16 cellular contexts compared by ENCODE assay signal in the genomic region with DNA sequence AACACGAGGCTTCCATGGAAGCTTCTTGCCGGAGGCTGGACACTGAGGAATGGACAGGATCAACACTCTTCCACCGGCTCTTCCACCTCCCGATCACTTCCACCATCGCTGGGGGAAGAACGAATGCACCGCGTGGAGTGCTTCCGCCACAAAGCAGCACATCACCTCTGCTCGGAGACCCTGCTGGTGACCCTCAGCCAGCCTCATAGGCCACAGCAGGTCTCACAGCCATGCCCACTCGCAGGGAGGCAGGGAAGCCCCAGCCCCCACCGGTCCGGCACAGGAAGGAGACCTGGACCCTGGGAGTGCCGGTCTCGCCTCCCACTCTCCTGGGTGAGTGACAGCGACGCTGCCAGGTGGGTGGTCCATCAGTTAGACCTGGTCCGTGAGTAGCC. TPM values are rescaled to one million over a fixed set of nuclear protein-coding genes. Genes with fewer than 3 reads are reported as not detected.
DNase-seq lines count a peak whose midpoint lies in the region; ATAC-seq, FAIRE-seq and TF ChIP-seq lines count a peak whose summit lies in the region.
"Had no signal": no experiment of that assay in that cellular context is flagged by ENCODE, and none has a peak within 500 bp of the region (broad histone marks: within the 10 kb centered on the region; RNA-seq: fewer than 3 reads in every experiment).

No MANE protein-coding gene starts in this region.

- peak overlapping the region in 1 of 2 experiments; percentile 15 for H3K4ac ChIP-seq in mesenchymal stem cell (ENCODE audit: low read depth in 1 of 2, low read length in 2 of 2)

- WGBS in HepG2 (ENCODE audit: low lambda C conversion rate), result 86% methylated on average over 11 of the region's 18 CpGs
- WGBS in right lobe of liver (ENCODE audit: insufficient coverage, low coverage, low lambda C conversion rate, missing lambda C conversion rate), result 96% methylated on average over 4 of the region's 18 CpGs
- 90% methylated on average over 18 of the region's 18 CpGs for WGBS in mesenchymal stem cell
- 90 to 91% methylated on average over 16 to 18 of the region's 18 CpGs for WGBS in upper lobe of left lung, 2 donors

- no peak overlapping the region for H2AK5ac ChIP-seq in mesenchymal stem cell (ENCODE audit: low read length, severe bottlenecking)

- no peak overlapping the region for H4K8ac ChIP-seq in mesenchymal stem cell (ENCODE audit: low read length)

- no peak overlapping the region for H3K9ac ChIP-seq in HepG2 (ENCODE audit: insufficient read depth, low read depth, low read length)
- peak overlapping the region; percentile 66; the same call in 1 of the 2 replicates for H3K9ac ChIP-seq in SU-DHL-6 (ENCODE audit: low read length)
- no peak overlapping the region for H3K9ac ChIP-seq in mesenchymal stem cell (ENCODE audit: low read length)

- CTCF ChIA-PET in HepG2 (lab: Yijun Ruan, JAX; ENCODE audit: low intra/inter-chr PET ratio, low total read pairs), result no interaction called here

- peaks cover 2 to 17% of the 10 kb centered on the region in 2 experiments; a peak in 3 of 5 replicates for H3K36me3 ChIP-seq in HepG2 (replicated peaks in 1 of 2; ENCODE audit: control insufficient read depth in 1 of 2, insufficient read depth in 2 of 2, low read length in 2 of 2)
- peaks cover 0 to 16% (median 6%) of the 10 kb centered on the region in 4 donors for H3K36me3 ChIP-seq in right lobe of liver
- H3K36me3 ChIP-seq in SU-DHL-6 (ENCODE audit: low read length), result no peaks in the 10 kb centered on the region
- H3K36me3 ChIP-seq in mesenchymal stem cell (ENCODE audit: control insufficient read depth in 1 of 2, insufficient read depth in 2 of 2, low read depth in 1 of 2, low read length in 2 of 2), result peaks cover 30 to 32% of the 10 kb centered on the region in 2 experiments
- peaks cover 4 to 24% (median 15%) of the 10 kb centered on the region in 4 donors for H3K36me3 ChIP-seq in upper lobe of left lung

- H3K4me1 ChIP-seq in HepG2 (ENCODE audit: insufficient read depth, low read length), result peaks cover 37% of the 10 kb centered on the region
- peaks cover 0 to 7% (median 3%) of the 10 kb centered on the region in 4 donors for H3K4me1 ChIP-seq in right lobe of liver
- peaks cover 33% of the 10 kb centered on the region for H3K4me1 ChIP-seq in mesenchymal stem cell (ENCODE audit: control insufficient read depth, insufficient read depth, low read depth, low read length)
- H3K4me1 ChIP-seq in upper lobe of left lung, result peaks cover 6 to 24% (median 14%) of the 10 kb centered on the region in 4 donors
- no peaks in the 10 kb centered on the region for H3K4me1 ChIP-seq in foreskin keratinocyte

- peak overlapping the region; percentile 77 for H3K4me2 ChIP-seq in HepG2 (ENCODE audit: low read depth, low read length)
- peak overlapping the region; percentile 67 for H3K4me2 ChIP-seq in SU-DHL-6 (ENCODE audit: low read depth, low read length, poor library complexity, severe bottlenecking)
- no peak overlapping the region for H3K4me2 ChIP-seq in mesenchymal stem cell (ENCODE audit: low read length, poor library complexity, severe bottlenecking)

- H3K4me3 ChIP-seq in HepG2 (replicated peaks in 1 of 3; ENCODE audit: insufficient read depth in 1 of 3, low read depth in 2 of 3, low read length in 3 of 3) (peak overlapping the region in 1 of 3 experiments; percentile 64; a peak in 1 of 6 replicates), right lobe of liver (no peak overlapping the region), SU-DHL-6 (ENCODE audit: insufficient read depth, low read length, poor library complexity, severe bottlenecking) (no peak overlapping the region), mesenchymal stem cell (ENCODE audit: insufficient read depth in 1 of 2, low read depth in 1 of 2, low read length in 2 of 2) (no peak overlapping the region), upper lobe of left lung (no peak overlapping the region)
- H3K4me3 ChIP-seq: esophagus squamous epithelium had no signal

- H2AFZ ChIP-seq in HepG2 (ENCODE audit: low read length) (no peak overlapping the region), SU-DHL-6 (ENCODE audit: low read depth, low read length, severe bottlenecking) (no peak overlapping the region), mesenchymal stem cell (ENCODE audit: low read depth, low read length) (no peak overlapping the region)

- TF ChIP-seq CTCF in HepG2 (CRISPR knock-in tag; IDR thresholded peaks at IDR 0.05), result no peak
- no peak for TF ChIP-seq CTCF in right lobe of liver (IDR thresholded peaks at IDR 0.05)
- TF ChIP-seq CTCF in SU-DHL-6 (IDR thresholded peaks at IDR 0.05; ENCODE audit: insufficient read depth, low read length, poor library complexity, severe bottlenecking), result no peak
- no peak for TF ChIP-seq CTCF in upper lobe of left lung (IDR thresholded peaks at IDR 0.05)
- no peak for TF ChIP-seq CTCF in foreskin keratinocyte (conservative IDR thresholded peaks at IDR 0.05)

- H3K14ac ChIP-seq in mesenchymal stem cell (ENCODE audit: low read length in 2 of 2), result no peak overlapping the region

- TF ChIP-seq EP300 in HepG2 (IDR thresholded peaks at IDR 0.05; ENCODE audit: low read depth in 2 of 2, low read length in 2 of 2) (no peak), HepG2 (CRISPR knock-in tag; IDR thresholded peaks at IDR 0.05; ENCODE audit: borderline replicate concordance) (no peak), upper lobe of left lung (IDR thresholded peaks at IDR 0.05) (no peak)

- peaks cover 27% of the 10 kb centered on the region for H3K79me1 ChIP-seq in mesenchymal stem cell (replicated peaks; ENCODE audit: low read length, poor library complexity, severe bottlenecking)

- POLR2A ChIA-PET in HepG2 (lab: Yijun Ruan, JAX), result no interaction called here

- H3K27ac ChIP-seq in HepG2 (ENCODE audit: extremely low read length, insufficient read depth, low read length) (no peak overlapping the region), right lobe of liver (no peak overlapping the region), SU-DHL-6 (ENCODE audit: low read depth, low read length) (peak overlapping the region; percentile 92), mesenchymal stem cell (ENCODE audit: low read length, poor library complexity, severe bottlenecking) (no peak overlapping the region), upper lobe of left lung (no peak overlapping the region), foreskin keratinocyte (no peak overlapping the region)
- H3K27ac ChIP-seq: esophagus squamous epithelium had no signal

- peak overlapping the region in 1 of 2 experiments; percentile 64 for H2BK12ac ChIP-seq in mesenchymal stem cell (ENCODE audit: low read length in 2 of 2)

- TF ChIP-seq POLR2A in HepG2 (IDR thresholded peaks at IDR 0.05; ENCODE audit: insufficient read depth in 1 of 2, low read depth in 2 of 2, low read length in 2 of 2), result no peak
- TF ChIP-seq POLR2A in right lobe of liver (IDR thresholded peaks at IDR 0.05), result no peak
- TF ChIP-seq POLR2A in upper lobe of left lung (IDR thresholded peaks at IDR 0.05), result no peak

- no peak for DNase-seq in HepG2 (ENCODE audit: low spot score)
- DNase-seq in right lobe of liver, result no peak
- DNase-seq in mesenchymal stem cell, result no peak
- DNase-seq in upper lobe of left lung, result peak; percentile 10 to 66
- DNase-seq in foreskin keratinocyte, result no peak
- DNase-seq: DND-41, esophagus squamous epithelium, KBM-7, mesendoderm, NCI-H1092, NCI-H748 treated with DMSO at 0.1 percent for 48 hours had no signal

- no peak for FAIRE-seq in HepG2 (lab: Jason Lieb, UNC)
- FAIRE-seq: RCC 7860, small intestine had no signal

- no peak overlapping the region for H2BK5ac ChIP-seq in mesenchymal stem cell (ENCODE audit: low read depth, low read length, poor library complexity, severe bottlenecking)

- peaks cover 35% of the 10 kb centered on the region for H3F3A ChIP-seq in SU-DHL-6 (ENCODE audit: insufficient read depth)

- in situ Hi-C loops in HepG2 (cut with HindIII; ENCODE audit: extremely low pct_ligation_motif_present, low pct_unique_long_range_greater_than_20kb), result no loop called here

- H3K9me3 ChIP-seq in HepG2 (ENCODE audit: low read length), result no peaks in the 10 kb centered on the region
- H3K9me3 ChIP-seq in right lobe of liver, result no peaks in the 10 kb centered on the region
- no peaks in the 10 kb centered on the region for H3K9me3 ChIP-seq in SU-DHL-6 (ENCODE audit: insufficient read depth, low read length)
- no peaks in the 10 kb centered on the region for H3K9me3 ChIP-seq in mesenchymal stem cell (ENCODE audit: control insufficient read depth, low read length)
- no peaks in the 10 kb centered on the region for H3K9me3 ChIP-seq in upper lobe of left lung
- H3K9me3 ChIP-seq: esophagus squamous epithelium had no signal

- H3K27me3 ChIP-seq in HepG2 (ENCODE audit: control insufficient read depth in 1 of 2, insufficient read depth in 2 of 2, low read length in 2 of 2) (peaks cover 0 to 13% of the 10 kb centered on the region in 2 experiments; a peak in 3 of 5 replicates), right lobe of liver (no peaks in the 10 kb centered on the region), SU-DHL-6 (ENCODE audit: low read length) (no peaks in the 10 kb centered on the region), mesenchymal stem cell (ENCODE audit: control insufficient read depth in 1 of 2, insufficient read depth in 1 of 2, low read length in 2 of 2) (no peaks in the 10 kb centered on the region), upper lobe of left lung (no peaks in the 10 kb centered on the region), foreskin keratinocyte (no peaks in the 10 kb centered on the region)
- H3K27me3 ChIP-seq: esophagus squamous epithelium had no signal

- peak overlapping the region; percentile 45 for H4K91ac ChIP-seq in mesenchymal stem cell (ENCODE audit: low read length)

- BruUV-seq in HepG2 (replicated peaks; lab: Mats Ljungman, UMichigan), result no TSS peak

- no peaks in the 10 kb centered on the region for H3K9me2 ChIP-seq in SU-DHL-6 (replicated peaks; ENCODE audit: insufficient read depth, low read length)

- H3K79me2 ChIP-seq in HepG2 (ENCODE audit: insufficient read depth, low read length), result peaks cover 12% of the 10 kb centered on the region
- peaks cover 29% of the 10 kb centered on the region for H3K79me2 ChIP-seq in SU-DHL-6 (ENCODE audit: insufficient read depth, low read length)

- no peak overlapping the region for H3K18ac ChIP-seq in mesenchymal stem cell (ENCODE audit: low read depth in 1 of 2, low read length in 2 of 2)

- no peak overlapping the region for H3K23ac ChIP-seq in mesenchymal stem cell (ENCODE audit: low read length in 2 of 2)

- peak overlapping the region; percentile 33 for H2BK15ac ChIP-seq in mesenchymal stem cell (ENCODE audit: low read depth, poor library complexity, severe bottlenecking)

- H2BK120ac ChIP-seq in mesenchymal stem cell (ENCODE audit: low read depth, low read length), result no peak overlapping the region

- ATAC-seq in HepG2 (no peak), right lobe of liver (no peak), upper lobe of left lung (ENCODE audit: low FRiP score in 2 of 2) (no peak), foreskin keratinocyte (no peak), GM21360 (IDR thresholded peaks at IDR 0.05; ENCODE audit: unreplicated experiment) (no peak), HG03457 (IDR thresholded peaks at IDR 0.05; ENCODE audit: unreplicated experiment) (no peak)

- no peak for TF ChIP-seq RAD21 in HepG2 (CRISPR knock-in tag; IDR thresholded peaks at IDR 0.05)

- intact Hi-C loops in HepG2 (cut with micrococcal nuclease; ENCODE audit: unreplicated experiment), result no loop called here
- intact Hi-C loops in right lobe of liver (cut with DNase I), result no loop called here

- no peaks in the 10 kb centered on the region; the same call in 1 of the 2 replicates for H4K20me1 ChIP-seq in HepG2 (ENCODE audit: insufficient read depth, low read length)
- no peaks in the 10 kb centered on the region for H4K20me1 ChIP-seq in SU-DHL-6 (ENCODE audit: low read depth, low read length)

RNA-seq across cellular contexts. Expression of a gene that starts 4.7 kb away (rescaled TPM):
- total RNA-seq in HepG2 (2016; rRNA removed; fragmentation: Illumina TruSeq; extraction: Trizol) (113 and 135 TPM in 2 replicates), right lobe of liver (10 to 100 TPM; 30.7 to 40.0 (median 35.5) TPM), upper lobe of left lung (10 to 100 TPM; 10.5 to 30.4 (median 21.5) TPM), foreskin keratinocyte (65.3 and 73.6 TPM in 2 replicates)
- 108 and 113 TPM in 2 replicates for total RNA-seq in HepG2 (2016; cell fraction: cytosol; rRNA removed; fragmentation: Illumina TruSeq; extraction: Trizol; ENCODE audit: low read depth)
- 108 and 154 TPM in 2 replicates for total RNA-seq in HepG2 (2016; cell fraction: insoluble cytoplasmic fraction; rRNA removed; fragmentation: Illumina TruSeq; extraction: Trizol)
- 76.0 and 81.1 TPM in 2 replicates for total RNA-seq in HepG2 (2016; cell fraction: membrane; rRNA removed; fragmentation: Illumina TruSeq; extraction: Trizol)
- total RNA-seq in HepG2 (2016; cell fraction: nucleus; rRNA removed; fragmentation: Illumina TruSeq; extraction: Trizol), result 37.1 and 47.0 TPM in 2 replicates
- polyA plus RNA-seq in HepG2 (2011; rRNA removed) (70.5 and 71.3 TPM in 2 replicates), foreskin keratinocyte (102 and 104 TPM in 2 replicates)
- polyA plus RNA-seq in HepG2 (2011; cell fraction: cytosol; rRNA removed), result 65.9 and 74.3 TPM in 2 replicates
- 25.2 and 29.0 TPM in 2 replicates for polyA plus RNA-seq in HepG2 (2011; cell fraction: nucleus; rRNA removed)
- 59.1 and 65.6 TPM in 2 replicates for polyA plus RNA-seq in HepG2 (2012)
- polyA plus RNA-seq in HepG2 (2016; cell fraction: cytosol; fragmentation: Illumina TruSeq; extraction: Trizol; ENCODE audit: low read depth), result 88.2 and 98.8 TPM in 2 replicates
- polyA plus RNA-seq in HepG2 (2016; cell fraction: insoluble cytoplasmic fraction; fragmentation: Illumina TruSeq; extraction: Trizol; ENCODE audit: low read depth), result 150 and 160 TPM in 2 replicates
- 60.1 and 66.8 TPM in 2 replicates for polyA plus RNA-seq in HepG2 (2016; cell fraction: membrane; fragmentation: Illumina TruSeq; extraction: Trizol; ENCODE audit: low read depth)
- polyA plus RNA-seq in HepG2 (2016; cell fraction: nucleus; fragmentation: Illumina TruSeq; extraction: Trizol; ENCODE audit: insufficient read depth, low read depth), result 65.9 and 77.9 TPM in 2 replicates
- 30.3 and 163 TPM in 2 replicates for polyA minus RNA-seq in HepG2 (2011; rRNA and poly(A)+ RNA removed; ENCODE audit: low replicate concordance)
- polyA minus RNA-seq in HepG2 (2011; cell fraction: cytosol; rRNA and poly(A)+ RNA removed), result 21.5 and 22.2 TPM in 2 replicates
- 21.4 and 25.5 TPM in 2 replicates for polyA minus RNA-seq in HepG2 (2011; cell fraction: nucleus; rRNA and poly(A)+ RNA removed)
- 94.6 TPM for polyA plus RNA-seq in mesenchymal stem cell (2013, experiment 1 of 2)
- polyA plus RNA-seq in mesenchymal stem cell (2013, experiment 2 of 2), result 92.6 TPM

RNA-seq across cellular contexts. Expression of a gene that starts 6.3 kb away (rescaled TPM):
- total RNA-seq in HepG2 (2016; rRNA removed; fragmentation: Illumina TruSeq; extraction: Trizol), result 50.4 and 63.7 TPM in 2 replicates
- 15.2 and 15.4 TPM in 2 replicates for total RNA-seq in HepG2 (2016; cell fraction: cytosol; rRNA removed; fragmentation: Illumina TruSeq; extraction: Trizol; ENCODE audit: low read depth)
- 53.0 and 63.5 TPM in 2 replicates for total RNA-seq in HepG2 (2016; cell fraction: insoluble cytoplasmic fraction; rRNA removed; fragmentation: Illumina TruSeq; extraction: Trizol)
- 25.8 and 27.4 TPM in 2 replicates for total RNA-seq in HepG2 (2016; cell fraction: membrane; rRNA removed; fragmentation: Illumina TruSeq; extraction: Trizol)
- 17.5 and 20.2 TPM in 2 replicates for total RNA-seq in HepG2 (2016; cell fraction: nucleus; rRNA removed; fragmentation: Illumina TruSeq; extraction: Trizol)
- 22.2 and 23.7 TPM in 2 replicates for polyA plus RNA-seq in HepG2 (2011; rRNA removed)
- polyA plus RNA-seq in HepG2 (2011; cell fraction: cytosol; rRNA removed), result 72.6 and 97.8 TPM in 2 replicates
- 21.7 and 33.4 TPM in 2 replicates for polyA plus RNA-seq in HepG2 (2011; cell fraction: nucleus; rRNA removed)
- polyA plus RNA-seq in HepG2 (2012), result 46.4 and 50.3 TPM in 2 replicates
- polyA plus RNA-seq in HepG2 (2016; cell fraction: cytosol; fragmentation: Illumina TruSeq; extraction: Trizol; ENCODE audit: low read depth), result 27.6 and 35.6 TPM in 2 replicates
- 110 and 131 TPM in 2 replicates for polyA plus RNA-seq in HepG2 (2016; cell fraction: insoluble cytoplasmic fraction; fragmentation: Illumina TruSeq; extraction: Trizol; ENCODE audit: low read depth)
- polyA plus RNA-seq in HepG2 (2016; cell fraction: membrane; fragmentation: Illumina TruSeq; extraction: Trizol; ENCODE audit: low read depth), result 36.7 and 40.8 TPM in 2 replicates
- 54.4 and 56.6 TPM in 2 replicates for polyA plus RNA-seq in HepG2 (2016; cell fraction: nucleus; fragmentation: Illumina TruSeq; extraction: Trizol; ENCODE audit: insufficient read depth, low read depth)
- 9.7 and 41.7 TPM in 2 replicates for polyA minus RNA-seq in HepG2 (2011; rRNA and poly(A)+ RNA removed; ENCODE audit: low replicate concordance)
- polyA minus RNA-seq in HepG2 (2011; cell fraction: cytosol; rRNA and poly(A)+ RNA removed), result 11.4 and 22.6 TPM in 2 replicates
- 8.5 and 11.5 TPM in 2 replicates for polyA minus RNA-seq in HepG2 (2011; cell fraction: nucleus; rRNA and poly(A)+ RNA removed)
- 10 to 100 TPM; 16.5 to 57.5 (median 23.7) TPM for total RNA-seq in right lobe of liver
- 102 TPM for polyA plus RNA-seq in mesenchymal stem cell (2013, experiment 1 of 2)
- 105 TPM for polyA plus RNA-seq in mesenchymal stem cell (2013, experiment 2 of 2)
- 10 to 100 TPM; 22.9 to 64.6 (median 39.3) TPM for total RNA-seq in upper lobe of left lung
- 68.2 and 84.6 TPM in 2 replicates for total RNA-seq in foreskin keratinocyte
- polyA plus RNA-seq in foreskin keratinocyte, result 154 and 160 TPM in 2 replicates

Comparison
In these comparisons a context has a peak if more than half of its experiments do, and no peak if none do; other contexts are left out.
1. DNase-seq: peak in upper lobe of left lung (2 of 2); none in HepG2 (single experiment), right lobe of liver (0 of 3), mesenchymal stem cell (single experiment) and foreskin keratinocyte (0 of 2).